In the genomic region with DNA sequence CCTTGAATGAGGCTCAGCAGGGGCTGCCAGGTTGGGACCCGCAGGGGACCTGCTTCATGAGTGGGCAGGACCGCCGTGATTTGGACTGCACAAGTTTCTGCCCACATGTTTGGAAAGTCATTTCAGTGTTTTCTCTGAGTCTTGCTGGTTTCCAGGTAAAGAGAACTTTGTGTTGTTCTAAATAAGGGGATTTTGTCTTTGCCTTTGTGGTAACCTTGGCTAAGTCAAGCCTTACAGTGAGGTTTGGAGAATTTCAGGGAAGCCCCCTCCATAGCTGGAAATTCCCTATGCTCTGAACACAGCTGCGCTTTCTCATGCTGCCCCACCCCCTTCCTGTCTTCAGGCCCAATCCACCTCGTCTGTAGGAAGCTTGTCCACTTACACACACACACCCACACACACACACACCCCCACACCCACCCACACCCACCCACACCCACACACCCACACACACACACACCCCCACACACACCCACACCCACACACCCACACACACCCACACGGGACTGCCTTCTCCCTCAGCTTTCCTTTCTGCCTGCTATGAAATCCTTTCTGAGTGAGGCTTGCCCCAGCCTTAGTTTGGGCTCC, we compare ENCODE assay signal across 11 cellular contexts.
A peak's percentile ranks its signal among the peaks of the same experiment; 100 is the strongest.
DNase-seq lines count a peak whose midpoint lies in the region; ATAC-seq and TF ChIP-seq lines count a peak whose summit lies in the region.
"Had no signal": no experiment of that assay in that cellular context is flagged by ENCODE, and none has a peak within 500 bp of the region (broad histone marks: within the 10 kb centered on the region; RNA-seq: fewer than 3 reads in every experiment).

No MANE protein-coding gene starts in this region.

- H3K27ac Mint-ChIP-seq in memory B cell (no peak overlapping the region), Calu3 (ENCODE audit: unreplicated experiment) (no peak overlapping the region)
- H3K27ac Mint-ChIP-seq: endodermal cell had no signal

- H3K9me3 ChIP-seq in lower lobe of right lung, result no peaks in the 10 kb centered on the region
- H3K9me3 ChIP-seq: BLaER1 treated with 17β-estradiol and CSF1 and Interleukin-3, amounts not matched to agents 10 nM and 100 nM; heart right ventricle had no signal

- no peak overlapping the region for H3K27ac ChIP-seq in lower lobe of right lung
- H3K27ac ChIP-seq: BLaER1 treated with 17β-estradiol and CSF1 and Interleukin-3, amounts not matched to agents 10 nM and 100 nM; heart right ventricle had no signal

- intact Hi-C loops in lower lobe of right lung (cut with DNase I), result no loop called here
- intact Hi-C loops in Calu3 (cut with micrococcal nuclease; ENCODE audit: unreplicated experiment), result no loop called here
- intact Hi-C loops in lower leg skin (cut with DNase I; ENCODE audit: low total_unique reads), result no loop called here

- H3K27me3 Mint-ChIP-seq in memory B cell (no peaks in the 10 kb centered on the region), Calu3 (ENCODE audit: unreplicated experiment) (peaks cover 100% of the 10 kb centered on the region)

- no TSS peak for BruUV-seq in Calu3 (replicated peaks; lab: Mats Ljungman, UMichigan)

- H3K27me3 ChIP-seq in lower lobe of right lung (ENCODE audit: low read depth), result no peaks in the 10 kb centered on the region
- H3K27me3 ChIP-seq: BLaER1 treated with 17β-estradiol and CSF1 and Interleukin-3, amounts not matched to agents 10 nM and 100 nM had no signal

- CTCF ChIA-PET in Calu3 (lab: Charles Lee), result no interaction called here

- H3K4me3 Mint-ChIP-seq in memory B cell (no peak overlapping the region), Calu3 (ENCODE audit: low read depth, unreplicated experiment) (no peak overlapping the region)
- H3K4me3 Mint-ChIP-seq: endodermal cell had no signal

- H3K4me1 Mint-ChIP-seq in memory B cell, result peaks cover 9% of the 10 kb centered on the region
- no peaks in the 10 kb centered on the region for H3K4me1 Mint-ChIP-seq in Calu3 (ENCODE audit: low read depth, unreplicated experiment)

- 43 to 66% methylated on average over 6 of the region's 6 CpGs for WGBS in lower leg skin, 2 donors

- no peak for TF ChIP-seq CTCF in GM12864 (IDR thresholded peaks at IDR 0.05; ENCODE audit: low read depth, low read length, missing control alignments)
- TF ChIP-seq CTCF in lower lobe of right lung (IDR thresholded peaks at IDR 0.05), result no peak
- TF ChIP-seq CTCF in Calu3 (IDR thresholded peaks at IDR 0.05; ENCODE audit: unreplicated experiment), result no peak
- no peak for TF ChIP-seq CTCF in lower leg skin (IDR thresholded peaks at IDR 0.05)

- no peaks in the 10 kb centered on the region for H3K36me3 ChIP-seq in lower lobe of right lung
- H3K36me3 ChIP-seq: BLaER1 treated with 17β-estradiol and CSF1 and Interleukin-3, amounts not matched to agents 10 nM and 100 nM; heart right ventricle had no signal

- H3K9me3 Mint-ChIP-seq in memory B cell, result no peaks in the 10 kb centered on the region
- no peaks in the 10 kb centered on the region for H3K9me3 Mint-ChIP-seq in Calu3 (ENCODE audit: low read depth, unreplicated experiment)
- H3K9me3 Mint-ChIP-seq: endodermal cell had no signal

- ATAC-seq in HG03460 (IDR thresholded peaks at IDR 0.05; ENCODE audit: unreplicated experiment) (peak; percentile 58), memory B cell (ENCODE audit: low read depth) (peak; percentile 85), lower lobe of right lung (no peak)
- ATAC-seq: heart right ventricle had no signal

- H3K36me3 Mint-ChIP-seq in memory B cell, result no peaks in the 10 kb centered on the region
- H3K36me3 Mint-ChIP-seq in Calu3 (ENCODE audit: insufficient read depth, unreplicated experiment), result no peaks in the 10 kb centered on the region

- no peaks in the 10 kb centered on the region for H3K4me1 ChIP-seq in lower lobe of right lung

- no peak for TF ChIP-seq POLR2A in lower leg skin (IDR thresholded peaks at IDR 0.05)

- H3K4me3 ChIP-seq in GM12864 (ENCODE audit: low read depth, low read length), result no peak overlapping the region
- no peak overlapping the region for H3K4me3 ChIP-seq in lower lobe of right lung
- no peak overlapping the region for H3K4me3 ChIP-seq in lower leg skin (ENCODE audit: low read depth, poor library complexity, severe bottlenecking)
- H3K4me3 ChIP-seq: BLaER1 treated with 17β-estradiol and CSF1 and Interleukin-3, amounts not matched to agents 10 nM and 100 nM; heart right ventricle had no signal

- DNase-seq in GM12864 (ENCODE audit: low read depth) (peak; percentile 69), GM19238 (ENCODE audit: insufficient read length, low spot score) (peak; percentile 16), memory B cell (ENCODE audit: low spot score in 2 of 2) (no peak), lower lobe of right lung (no peak), Calu3 (no peak), lower leg skin (ENCODE audit: low spot score in 2 of 2) (no peak)
- DNase-seq in activated CD8-positive, alpha-beta memory T cell treated with anti-CD3 and anti-CD28 coated beads, Interleukin-2, amount 50 U/mL, for 4 hours, result no peak
- DNase-seq: endodermal cell, heart right ventricle had no signal

Comparison
In these comparisons a context has a peak if more than half of its experiments do, and no peak if none do; other contexts are left out.
1. DNase-seq: peak in GM12864 (single experiment) and GM19238 (single experiment); none in memory B cell (0 of 2), lower lobe of right lung (single experiment), Calu3 (single experiment), lower leg skin (0 of 2) and activated CD8-positive, alpha-beta memory T cell treated with anti-CD3 and anti-CD28 coated beads, Interleukin-2, amount 50 U/mL, for 4 hours (single experiment).
2. ATAC-seq: peak in HG03460 (single experiment) and memory B cell (single experiment); none in lower lobe of right lung (0 of 2).